11 cellular contexts compared by ENCODE assay signal in the genomic region with DNA sequence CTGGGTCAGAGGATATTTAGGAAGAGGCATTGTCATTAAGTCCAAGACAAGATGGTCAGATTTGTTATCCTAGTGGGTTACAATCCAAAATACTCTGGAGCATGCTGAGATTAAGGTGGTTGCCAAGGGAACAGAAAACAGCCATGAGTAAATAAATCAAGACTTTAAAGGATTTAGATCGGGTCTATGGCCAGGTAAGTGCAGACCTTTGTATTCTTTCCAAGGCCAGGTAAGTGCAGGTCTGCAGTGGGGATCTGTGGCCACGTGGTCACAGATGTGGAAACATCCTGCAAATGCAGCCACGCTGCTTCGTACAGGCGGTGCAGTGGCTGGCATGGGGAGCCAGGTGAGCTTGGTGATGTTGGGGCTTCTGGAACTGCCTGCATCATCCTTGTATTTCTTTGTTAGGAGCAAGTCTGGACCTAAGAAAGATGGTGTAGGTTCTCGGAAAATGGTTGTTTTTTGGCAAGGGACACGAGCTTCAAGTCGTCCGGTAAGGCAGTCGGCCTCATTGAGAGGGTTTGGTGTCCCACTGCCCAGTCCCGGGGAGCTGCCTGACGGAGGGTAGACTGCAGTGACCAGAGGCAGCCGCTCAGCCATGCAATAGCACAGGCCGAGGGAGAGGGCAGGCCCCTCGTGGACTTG. TPM values are rescaled to one million over a fixed set of nuclear protein-coding genes. Genes with fewer than 3 reads are reported as not detected.
DNase-seq lines count a peak whose midpoint lies in the region; TF ChIP-seq lines count a peak whose summit lies in the region.
"Had no signal": no experiment of that assay in that cellular context is flagged by ENCODE, and none has a peak within 500 bp of the region (broad histone marks: within the 10 kb centered on the region; RNA-seq: fewer than 3 reads in every experiment).

No MANE protein-coding gene starts in this region.

- peaks cover 44% of the 10 kb centered on the region for H3K36me3 ChIP-seq in BLaER1
- H3K36me3 ChIP-seq in HUES64 (ENCODE audit: insufficient read depth, low read length), result peaks cover 14% of the 10 kb centered on the region; the same call in 1 of the 2 replicates
- peaks cover 6 to 33% (median 26%) of the 10 kb centered on the region in 4 donors for H3K36me3 ChIP-seq in stomach

- WGBS in HUES64, result 79% methylated on average over 15 of the region's 15 CpGs
- WGBS in stomach, 5 donors, result 70 to 79% (median 73%) methylated on average over 15 of the region's 15 CpGs

- DNase-seq in islet precursor cell (peak; percentile 52), NCI-H1092 (lab: John Stamatoyannopoulos, UW) (no peak), stomach (no peak)
- DNase-seq in T-helper 2 cell treated with Interferon-gamma antibody and Interleukin-4, amounts not matched to agents 5 μg/mL and 100 μg/mL, for 36 hours (ENCODE audit: low spot score), result no peak
- DNase-seq: activated naive CD8-positive, alpha-beta T cell treated with anti-CD3 and anti-CD28 coated beads, Interleukin-2, amount 10 ng/mL, durations not matched to agents 7 days and 5 days; naive B cell had no signal

- H3K27ac Mint-ChIP-seq in T-helper 2 cell treated with Interferon-gamma antibody and Interleukin-4, amounts not matched to agents 5 μg/mL and 100 μg/mL, for 36 hours, result no peak overlapping the region
- H3K27ac Mint-ChIP-seq: activated naive CD8-positive, alpha-beta T cell treated with anti-CD3 and anti-CD28 coated beads, Interleukin-2, amount 10 ng/mL, durations not matched to agents 7 days and 5 days had no signal

- TF ChIP-seq POLR2A in stomach (IDR thresholded peaks at IDR 0.05), result no peak

- no peaks in the 10 kb centered on the region for H3K9me3 ChIP-seq in BLaER1
- no peaks in the 10 kb centered on the region for H3K9me3 ChIP-seq in HUES64 (ENCODE audit: insufficient read depth, low read depth, low read length)
- no peaks in the 10 kb centered on the region for H3K9me3 ChIP-seq in stomach

- H3K4me3 ChIP-seq in BLaER1, result no peak overlapping the region
- no peak overlapping the region for H3K4me3 ChIP-seq in HUES64 (ENCODE audit: low read length)
- H3K4me3 ChIP-seq in stomach, result no peak overlapping the region
- H3K4me3 ChIP-seq: coronary artery, skin epidermis had no signal

- H3K4me3 Mint-ChIP-seq in T-helper 2 cell treated with Interferon-gamma antibody and Interleukin-4, amounts not matched to agents 5 μg/mL and 100 μg/mL, for 36 hours, result no peak overlapping the region
- H3K4me3 Mint-ChIP-seq: activated naive CD8-positive, alpha-beta T cell treated with anti-CD3 and anti-CD28 coated beads, Interleukin-2, amount 10 ng/mL, durations not matched to agents 7 days and 5 days had no signal

- H3K27me3 ChIP-seq in BLaER1, result no peaks in the 10 kb centered on the region
- no peaks in the 10 kb centered on the region for H3K27me3 ChIP-seq in HUES64 (ENCODE audit: insufficient read depth, low read length)
- H3K27me3 ChIP-seq in stomach, result no peaks in the 10 kb centered on the region

- intact Hi-C loops in stomach (cut with DNase I; ENCODE audit: low total_unique reads), result no loop called here

- peaks cover 26% of the 10 kb centered on the region for H3K4me1 Mint-ChIP-seq in T-helper 2 cell treated with Interferon-gamma antibody and Interleukin-4, amounts not matched to agents 5 μg/mL and 100 μg/mL, for 36 hours (ENCODE audit: low read depth)

- H3K27me3 Mint-ChIP-seq in T-helper 2 cell treated with Interferon-gamma antibody and Interleukin-4, amounts not matched to agents 5 μg/mL and 100 μg/mL, for 36 hours (ENCODE audit: low read depth), result no peaks in the 10 kb centered on the region
- H3K27me3 Mint-ChIP-seq: activated naive CD8-positive, alpha-beta T cell treated with anti-CD3 and anti-CD28 coated beads, Interleukin-2, amount 10 ng/mL, durations not matched to agents 7 days and 5 days; naive B cell had no signal

- H3K36me3 Mint-ChIP-seq in T-helper 2 cell treated with Interferon-gamma antibody and Interleukin-4, amounts not matched to agents 5 μg/mL and 100 μg/mL, for 36 hours (ENCODE audit: low read depth), result peaks cover 2% of the 10 kb centered on the region
- H3K36me3 Mint-ChIP-seq: naive B cell had no signal

- H3K4me2 ChIP-seq in BLaER1, result peak overlapping the region; percentile 28

- no peaks in the 10 kb centered on the region for H3K9me3 Mint-ChIP-seq in T-helper 2 cell treated with Interferon-gamma antibody and Interleukin-4, amounts not matched to agents 5 μg/mL and 100 μg/mL, for 36 hours
- H3K9me3 Mint-ChIP-seq: activated naive CD8-positive, alpha-beta T cell treated with anti-CD3 and anti-CD28 coated beads, Interleukin-2, amount 10 ng/mL, durations not matched to agents 7 days and 5 days; naive B cell had no signal

- peak overlapping the region; percentile 30; the same call in 1 of the 2 replicates for H3K27ac ChIP-seq in BLaER1
- peak overlapping the region; percentile 98 for H3K27ac ChIP-seq in HUES64 (ENCODE audit: low read depth, low read length)
- no peak overlapping the region for H3K27ac ChIP-seq in stomach
- H3K27ac ChIP-seq: coronary artery, skin epidermis had no signal

- H3K4me1 ChIP-seq in BLaER1, result peaks cover 35% of the 10 kb centered on the region
- H3K4me1 ChIP-seq in HUES64 (ENCODE audit: insufficient read depth, low read length), result peaks cover 57% of the 10 kb centered on the region
- H3K4me1 ChIP-seq in stomach, result peaks cover 27 to 39% (median 33%) of the 10 kb centered on the region in 4 donors

- no peak for TF ChIP-seq EP300 in stomach (IDR thresholded peaks at IDR 0.05)

- peak overlapping the region; percentile 14; the same call in 1 of the 2 replicates for H3K9ac ChIP-seq in BLaER1
- peak overlapping the region; percentile 59 for H3K9ac ChIP-seq in HUES64 (ENCODE audit: low read depth, low read length)

- no peaks in the 10 kb centered on the region; the same call in 1 of the 2 replicates for H4K20me1 ChIP-seq in BLaER1

- no peak for TF ChIP-seq CTCF in stomach (IDR thresholded peaks at IDR 0.05)

RNA-seq across cellular contexts. Expression of a gene that starts 21.8 kb away (rescaled TPM):
- 12.3 TPM for polyA plus RNA-seq in HUES64 (2013, experiment 1 of 2)
- 13.2 TPM for polyA plus RNA-seq in HUES64 (2013, experiment 2 of 2)
- 10 to 100 TPM in 2 of 5 donors, 1 to 10 TPM in 1, not detected in 2; 2.0 to 17.0 (median 14.8) TPM for total RNA-seq in stomach
- 1 to 10 TPM; 1.8 to 2.6 (median 2.4) TPM for polyA plus RNA-seq in stomach

RNA-seq across cellular contexts. Expression of a gene that starts 32.3 kb away (rescaled TPM):
- 78.2 TPM for polyA plus RNA-seq in HUES64 (2013, experiment 1 of 2)
- polyA plus RNA-seq in HUES64 (2013, experiment 2 of 2), result 91.5 TPM
- 100 to 1,000 TPM in 3 of 5 donors, 10 to 100 TPM in 2; 44.2 to 298 (median 104) TPM for total RNA-seq in stomach
- polyA plus RNA-seq in stomach, result 10 to 100 TPM; 35.9 to 41.5 (median 36.4) TPM

RNA-seq across cellular contexts. Expression of a gene that starts 49.5 kb away (rescaled TPM):
- polyA plus RNA-seq in HUES64 (2013, experiment 1 of 2), result not detected
- polyA plus RNA-seq in HUES64 (2013, experiment 2 of 2), result not detected
- total RNA-seq in stomach, result 1 to 10 TPM in 2 of 5 donors, under 1 TPM in 3; under 0.01 to 8.3 (median 0.29) TPM
- polyA plus RNA-seq in stomach, result 1 to 10 TPM; 2.8 to 3.2 (median 2.9) TPM
- total RNA-seq: MCF 10A had no signal

RNA-seq across cellular contexts. Expression of a gene that starts 59.5 kb away (rescaled TPM):
- polyA plus RNA-seq in HUES64 (2013, experiment 1 of 2), result 94.7 TPM
- 75.3 TPM for polyA plus RNA-seq in HUES64 (2013, experiment 2 of 2)
- 100 to 1,000 TPM in 1 of 5 donors, 10 to 100 TPM in 4; 33.5 to 244 (median 70.9) TPM for total RNA-seq in stomach
- polyA plus RNA-seq in stomach, result 100 to 1,000 TPM; 161 to 232 (median 197) TPM
- total RNA-seq: activated naive CD8-positive, alpha-beta T cell treated with anti-CD3 and anti-CD28 coated beads, Interleukin-2, amount 10 ng/mL, durations not matched to agents 7 days and 5 days; MCF 10A had no signal

Comparison
In these comparisons a context has a peak if more than half of its experiments do, and no peak if none do; other contexts are left out.
1. H3K27ac ChIP-seq: peak in BLaER1 (single experiment) and HUES64 (single experiment); none in stomach (0 of 5).